In the genomic region with DNA sequence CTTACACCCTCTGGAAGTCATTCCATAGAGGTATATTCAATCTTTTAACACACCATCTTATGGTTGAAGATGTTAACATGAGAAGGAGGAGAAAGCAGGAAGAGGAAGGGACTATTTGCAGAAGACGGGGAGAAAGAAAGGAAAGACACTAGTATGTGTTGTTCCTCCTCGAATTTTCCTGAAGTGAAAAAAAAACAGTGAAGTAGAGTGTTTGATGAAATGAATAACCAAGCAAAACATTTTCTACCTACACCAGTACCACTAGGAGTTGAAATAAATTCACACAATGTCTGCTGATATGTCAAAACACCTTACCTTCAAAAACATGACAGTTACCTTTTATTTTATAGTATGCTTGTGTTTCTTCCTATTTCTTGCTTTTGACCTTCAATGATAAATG, we compare ENCODE assay signal across 8 cellular contexts. TPM values are rescaled to one million over a fixed set of nuclear protein-coding genes. Genes with fewer than 3 reads are reported as not detected.
DNase-seq lines count a peak whose midpoint lies in the region; ATAC-seq and TF ChIP-seq lines count a peak whose summit lies in the region.

No MANE protein-coding gene starts in this region.

- H3K36me3 ChIP-seq in ascending aorta: peaks cover 0 to 22% of the 10 kb centered on the region in 2 donors
- H3K36me3 ChIP-seq in left lung: peaks cover 0 to 31% of the 10 kb centered on the region in 2 donors
- peaks cover 0 to 18% of the 10 kb centered on the region in 2 donors for H3K36me3 ChIP-seq in vagina

- H3K27ac Mint-ChIP-seq in stimulated activated naive CD8-positive, alpha-beta T cell treated with anti-CD3 and anti-CD28 coated beads, Interleukin-15, Interleukin-2, amounts not matched to agents 100 ng/mL and 50 ng/mL, for 24 hours: peak overlapping the region; percentile 99

- H3K9me3 ChIP-seq in ascending aorta (no peaks in the 10 kb centered on the region), left lung (no peaks in the 10 kb centered on the region), vagina (no peaks in the 10 kb centered on the region)

- H3K4me1 Mint-ChIP-seq in stimulated activated naive CD8-positive, alpha-beta T cell treated with anti-CD3 and anti-CD28 coated beads, Interleukin-15, Interleukin-2, amounts not matched to agents 100 ng/mL and 50 ng/mL, for 24 hours (ENCODE audit: low read depth): peaks cover 56% of the 10 kb centered on the region

- TF ChIP-seq CTCF in ascending aorta (IDR thresholded peaks at IDR 0.05) (no peak), left lung (IDR thresholded peaks at IDR 0.05) (no peak), vagina (IDR thresholded peaks at IDR 0.05) (no peak)

- H3K27ac ChIP-seq in ascending aorta (peak overlapping the region in 1 of 2 donors; percentile 97), left lung (peak overlapping the region; percentile 98 to 99), vagina (peak overlapping the region; percentile 99)

- ATAC-seq in stimulated activated naive CD8-positive, alpha-beta T cell treated with anti-CD3 and anti-CD28 coated beads, Interleukin-15, Interleukin-2, amounts not matched to agents 100 U/mL and 50 U/mL, for 24 hours: no peak
- ATAC-seq in left lung (no peak), GM21526 (IDR thresholded peaks at IDR 0.05; ENCODE audit: low FRiP score, unreplicated experiment) (no peak)

- TF ChIP-seq POLR2A in vagina (IDR thresholded peaks at IDR 0.05): no peak

- H3K36me3 Mint-ChIP-seq in stimulated activated naive CD8-positive, alpha-beta T cell treated with anti-CD3 and anti-CD28 coated beads, Interleukin-15, Interleukin-2, amounts not matched to agents 100 ng/mL and 50 ng/mL, for 24 hours (ENCODE audit: low read depth): peaks cover 65% of the 10 kb centered on the region

- peak overlapping the region; percentile 89 to 92 for H3K4me3 ChIP-seq in ascending aorta
- peak overlapping the region; percentile 71 to 88 for H3K4me3 ChIP-seq in left lung
- peak overlapping the region in 1 of 2 donors; percentile 97 for H3K4me3 ChIP-seq in vagina

- intact Hi-C loops in ascending aorta (cut with DNase I) (loop anchor here (2.0 to 10.0 kb wide), 9 partner anchors 125 to 1595 kb away; a partner anchor contains a TSS), left lung (cut with DNase I) (no loop called here), vagina (cut with DNase I) (no loop called here)

- peak overlapping the region; percentile 93 for H3K4me3 Mint-ChIP-seq in stimulated activated naive CD8-positive, alpha-beta T cell treated with anti-CD3 and anti-CD28 coated beads, Interleukin-15, Interleukin-2, amounts not matched to agents 100 ng/mL and 50 ng/mL, for 24 hours

- H3K27me3 Mint-ChIP-seq in stimulated activated naive CD8-positive, alpha-beta T cell treated with anti-CD3 and anti-CD28 coated beads, Interleukin-15, Interleukin-2, amounts not matched to agents 100 ng/mL and 50 ng/mL, for 24 hours: no peaks in the 10 kb centered on the region

- no peaks in the 10 kb centered on the region for H3K27me3 ChIP-seq in ascending aorta
- no peaks in the 10 kb centered on the region for H3K27me3 ChIP-seq in left lung
- H3K27me3 ChIP-seq in vagina: no peaks in the 10 kb centered on the region

- H3K4me1 ChIP-seq in ascending aorta (peaks cover 5 to 20% of the 10 kb centered on the region in 2 donors), left lung (peaks cover 15 to 49% of the 10 kb centered on the region in 2 donors), vagina (peaks cover 45% of the 10 kb centered on the region)

- DNase-seq in stimulated activated naive CD8-positive, alpha-beta T cell treated with anti-CD3 and anti-CD28 coated beads, Interleukin-15, Interleukin-2, amounts not matched to agents 100 U/mL and 50 U/mL, for 24 hours: no peak
- DNase-seq in ascending aorta (ENCODE audit: low spot score in 2 of 2) (no peak), left lung (no peak), vagina (ENCODE audit: extremely low spot score in 2 of 2) (no peak), MV-4-11 (lab: John Stamatoyannopoulos, UW) (no peak), NCI-H2171 treated with DMSO at 0.1 percent for 48 hours (lab: John Stamatoyannopoulos, UW) (no peak)

- H3K9me3 Mint-ChIP-seq in stimulated activated naive CD8-positive, alpha-beta T cell treated with anti-CD3 and anti-CD28 coated beads, Interleukin-15, Interleukin-2, amounts not matched to agents 100 ng/mL and 50 ng/mL, for 24 hours: no peaks in the 10 kb centered on the region

RNA-seq across cellular contexts. Expression of a gene that starts 1.4 kb away (rescaled TPM):
- total RNA-seq in ascending aorta: 71.7 TPM
- total RNA-seq in left lung: 10 to 100 TPM; 52.3 to 62.4 TPM
- total RNA-seq in vagina: 176 TPM
